In genomic region chr7:121005996-121006565, GRCh38 we compare ENCODE assay signal across 1 cellular context.
TF ChIP-seq lines count a peak whose summit lies in the region.

No MANE protein-coding gene starts in this region.

TF ChIP-seq in IMR-90, 13 proteins besides CTCF, POLR2A, EP300 and RAD21 (continued from another document):
- TF ChIP-seq USF2 (IDR thresholded peaks at IDR 0.05; ENCODE audit: low read depth, low read length) (no peak), SMC3 (IDR thresholded peaks at IDR 0.05; ENCODE audit: low read depth, low read length) (no peak)
